In the genomic region with DNA sequence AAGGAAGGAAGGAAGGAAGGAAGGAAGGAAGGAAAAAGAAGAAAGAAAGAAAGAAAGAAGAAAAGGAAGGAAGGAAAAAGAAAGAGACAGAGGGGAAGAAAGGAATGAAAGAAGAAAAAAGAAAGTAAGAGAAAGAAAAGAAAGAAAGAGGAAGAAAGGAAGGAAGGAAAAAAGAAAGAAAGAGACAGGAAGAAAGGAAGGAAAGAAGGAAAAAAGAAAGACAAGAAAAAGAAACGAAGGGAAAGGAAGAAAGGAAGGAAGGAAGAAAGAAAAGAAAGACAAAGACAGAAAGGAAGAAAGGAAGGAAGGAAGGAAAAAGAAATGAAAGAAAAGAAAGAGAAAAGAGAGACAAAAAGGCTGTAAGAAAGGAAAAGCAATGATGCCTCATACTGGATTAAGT, we compare ENCODE assay signal across 9 cellular contexts.
"Had no signal": no experiment of that assay in that cellular context is flagged by ENCODE, and none has a peak within 500 bp of the region (broad histone marks: within the 10 kb centered on the region; RNA-seq: fewer than 3 reads in every experiment).

No MANE protein-coding gene starts in this region.

- H3K9ac ChIP-seq: GM23248 had no signal

- H3K4me3 Mint-ChIP-seq: IgD-negative memory B cell had no signal

- H3K27me3 Mint-ChIP-seq: IgD-negative memory B cell had no signal

- H3K36me3 Mint-ChIP-seq: IgD-negative memory B cell had no signal

- H3K27ac ChIP-seq: GM23248, HL-60 had no signal

- H3K4me1 ChIP-seq: HAP-1 had no signal

- H3K4me3 ChIP-seq: GM23248, HAP-1 had no signal

- H3K4me1 Mint-ChIP-seq: IgD-negative memory B cell had no signal

- ATAC-seq: HCT116, HepG2 had no signal

- DNase-seq: GM23248, GOT3, H7, KG1 had no signal

- H2AFZ ChIP-seq: GM23248 had no signal
